Comparison of ENCODE assay signal across 8 cellular contexts in the genomic region with DNA sequence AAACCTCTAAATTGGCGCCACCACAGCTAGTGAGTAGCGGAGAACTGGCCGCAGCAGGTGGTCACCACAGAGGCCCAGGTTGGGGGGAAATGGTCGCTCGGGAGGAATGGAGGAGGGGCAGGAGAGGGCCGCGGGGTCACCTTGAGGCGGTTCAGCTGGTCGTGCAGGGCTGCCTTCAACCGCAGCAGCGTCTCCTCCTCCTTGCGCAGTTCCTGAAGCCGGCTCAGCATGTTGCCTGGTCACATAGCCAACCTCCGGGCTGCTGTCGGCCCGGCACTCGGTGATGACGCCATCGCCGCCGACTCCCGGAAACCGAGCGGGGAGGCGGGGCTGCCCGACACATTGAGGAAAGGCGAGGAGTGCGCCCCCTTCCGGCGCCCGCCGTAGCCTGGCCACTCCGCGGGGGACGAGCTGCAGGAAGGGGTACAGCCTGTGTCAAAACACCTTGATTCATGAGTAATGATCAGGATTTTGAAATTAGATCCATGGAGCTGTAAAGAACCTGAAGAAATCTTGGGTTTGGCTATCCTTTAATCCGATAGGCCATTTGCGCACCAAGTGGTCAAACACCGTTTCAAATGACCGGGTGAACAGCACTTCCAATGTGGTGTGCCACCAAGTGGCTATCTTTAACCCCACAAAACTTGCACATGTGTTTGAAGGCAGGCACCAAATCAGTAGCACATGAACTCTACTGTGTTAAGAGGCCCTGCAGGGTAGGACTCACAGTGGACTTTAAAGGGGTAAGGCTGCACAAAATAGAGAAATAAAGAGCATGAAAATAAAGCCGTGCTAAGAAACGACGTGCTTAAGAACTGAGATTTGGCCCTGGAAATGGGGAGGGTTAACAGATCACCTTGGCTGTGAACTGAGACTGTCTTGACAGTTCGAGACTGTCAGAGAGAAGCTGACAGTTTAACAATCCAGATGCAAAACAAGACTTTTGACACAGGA.
DNase-seq lines count a peak whose midpoint lies in the region; ATAC-seq and TF ChIP-seq lines count a peak whose summit lies in the region.

A gene with protein sequence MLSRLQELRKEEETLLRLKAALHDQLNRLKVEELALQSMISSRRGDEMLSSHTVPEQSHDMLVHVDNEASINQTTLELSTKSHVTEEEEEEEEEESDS (minus strand): TSS at position 261 of the 954 bp plus-strand sequence. CDS start 31 bp downstream, at position 230.

- H3K27me3 Mint-ChIP-seq in central memory CD8-positive, alpha-beta T cell: no peaks in the 10 kb centered on the region

- H3K9me3 Mint-ChIP-seq in central memory CD8-positive, alpha-beta T cell: no peaks in the 10 kb centered on the region

- H3K4me1 Mint-ChIP-seq in central memory CD8-positive, alpha-beta T cell: peaks cover 37% of the 10 kb centered on the region

- peak; percentile 73 for DNase-seq in AG09319 (ENCODE audit: extremely low read depth, low read depth)
- DNase-seq in NCI-H446 (lab: John Stamatoyannopoulos, UW): peak; percentile 73 to 93
- DNase-seq in activated CD4-positive, CD25-positive, alpha-beta regulatory T cell treated with anti-CD3 and anti-CD28 coated beads, Interleukin-2, amount 50 U/mL, for 16 hours (ENCODE audit: low read depth, low spot score): peak; percentile 95
- DNase-seq in central memory CD8-positive, alpha-beta T cell (ENCODE audit: low spot score in 2 of 2): peak; percentile 96 to 97
- DNase-seq in islet precursor cell: peak; percentile 98
- peak; percentile 94 to 99 for DNase-seq in stimulated activated CD4-positive, alpha-beta T cell treated with anti-CD3 and anti-CD28 coated beads, Interleukin-15, amount 100 ng/mL, for 1 hour (ENCODE audit: low read depth in 1 of 2, low spot score in 1 of 2)

- peak; percentile 90 for ATAC-seq in GM18909 (IDR thresholded peaks at IDR 0.05; ENCODE audit: poor library complexity, unreplicated experiment)
- peak; percentile 79 for ATAC-seq in HG03196 (IDR thresholded peaks at IDR 0.05; ENCODE audit: unreplicated experiment)
- ATAC-seq in central memory CD8-positive, alpha-beta T cell (replicated peaks; ENCODE audit: extremely low read depth, poor library complexity, severe bottlenecking): peak; percentile 96

- H3K4me3 Mint-ChIP-seq in central memory CD8-positive, alpha-beta T cell: peak within 1 kb of the TSS; percentile 88

- peaks cover 77% of the 10 kb centered on the region for H3K36me3 Mint-ChIP-seq in central memory CD8-positive, alpha-beta T cell (ENCODE audit: insufficient read depth)

- peak; percentile 96 for TF ChIP-seq CTCF in AG09319 (IDR thresholded peaks at IDR 0.05; ENCODE audit: low read depth, low read length)

- H3K27ac Mint-ChIP-seq in central memory CD8-positive, alpha-beta T cell (ENCODE audit: low read depth): peak within 1 kb of the TSS; percentile 95

Comparison
In these comparisons a context has a peak if more than half of its experiments do, and no peak if none do; other contexts are left out.
1. Peak in every context shown above with its lines: DNase-seq and ATAC-seq.